Comparison of ENCODE assay signal across 1 cellular context in the genomic region with DNA sequence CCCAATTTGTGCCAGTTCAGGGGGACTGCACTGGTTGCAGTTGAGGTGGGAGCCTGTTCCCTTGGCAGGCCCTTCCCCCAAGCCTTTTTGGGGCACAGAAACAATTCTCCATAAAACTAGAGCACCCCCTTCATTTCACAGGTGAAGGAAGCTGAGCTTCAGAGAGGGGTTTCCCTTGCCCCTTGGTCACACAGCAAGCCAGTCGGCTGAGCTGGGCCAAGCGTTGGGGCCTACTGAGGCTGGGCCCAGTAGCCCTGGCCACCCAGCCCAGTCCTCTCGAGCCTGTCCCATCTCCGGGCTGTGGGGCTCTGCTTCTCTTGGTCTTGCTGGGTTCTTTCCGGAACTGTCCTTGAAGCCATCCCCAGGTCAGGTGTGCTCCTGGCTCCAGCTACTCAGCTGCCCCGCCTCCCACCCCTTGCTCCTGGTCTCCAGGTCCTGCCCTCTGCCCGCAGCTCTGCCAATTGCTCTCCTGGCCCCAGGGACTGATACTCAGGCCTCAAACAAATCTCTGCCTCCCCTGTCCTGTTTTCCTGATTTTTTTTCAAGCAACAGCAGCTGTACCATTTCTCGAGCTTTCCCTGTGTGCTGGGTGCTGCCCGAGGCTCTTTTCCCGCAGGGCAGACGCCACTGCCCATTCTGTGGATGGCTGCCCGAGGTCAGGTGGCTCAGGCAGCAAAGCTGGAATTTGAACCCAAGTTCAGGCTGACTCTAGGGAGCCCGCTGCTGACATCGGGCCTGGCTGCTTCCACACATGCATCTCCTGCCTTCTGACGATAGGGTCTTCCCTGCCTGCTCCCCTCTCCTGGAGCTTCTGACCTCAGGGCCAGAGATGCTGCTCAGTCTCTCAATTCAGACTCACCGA.
TF ChIP-seq lines count a peak whose summit lies in the region.

No MANE protein-coding gene starts in this region.

TF ChIP-seq in HepG2, 621 proteins besides CTCF, POLR2A, EP300 and RAD21 (continued from another document and continues in another):
- TF ChIP-seq, protein P1, sequence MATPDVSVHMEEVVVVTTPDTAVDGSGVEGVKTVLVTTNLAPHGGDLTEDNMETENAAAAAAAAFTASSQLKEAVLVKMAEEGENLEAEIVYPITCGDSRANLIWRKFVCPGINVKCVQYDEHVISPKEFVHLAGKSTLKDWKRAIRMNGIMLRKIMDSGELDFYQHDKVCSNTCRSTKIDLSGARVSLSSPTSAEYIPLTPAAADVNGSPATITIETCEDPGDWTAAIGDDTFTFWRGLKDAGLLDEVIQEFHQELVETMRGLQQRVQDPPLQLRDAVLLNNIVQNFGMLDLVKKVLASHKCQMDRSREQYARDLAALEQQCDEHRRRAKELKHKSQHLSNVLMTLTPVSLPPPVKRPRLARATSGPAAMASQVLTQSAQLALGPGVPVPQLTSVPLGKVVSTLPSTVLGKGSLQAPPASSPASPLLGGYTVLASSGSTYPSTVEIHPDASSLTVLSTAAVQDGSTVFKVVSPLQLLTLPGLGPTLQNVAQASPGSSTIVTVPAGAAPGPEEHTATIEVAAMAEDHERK (CRISPR knock-in tag; IDR thresholded peaks at IDR 0.05; ENCODE audit: low read depth), result no peak
- no peak for TF ChIP-seq ZFP62 (CRISPR knock-in tag; IDR thresholded peaks at IDR 0.05)
- TF ChIP-seq CBX5 (CRISPR knock-in tag; IDR thresholded peaks at IDR 0.05; ENCODE audit: borderline replicate concordance), result no peak
- TF ChIP-seq ZFP41 (CRISPR knock-in tag; IDR thresholded peaks at IDR 0.05; ENCODE audit: borderline replicate concordance), result no peak
- TF ChIP-seq HOXA3 (CRISPR knock-in tag; IDR thresholded peaks at IDR 0.05), result peak; percentile 80
- TF ChIP-seq, protein P2, sequence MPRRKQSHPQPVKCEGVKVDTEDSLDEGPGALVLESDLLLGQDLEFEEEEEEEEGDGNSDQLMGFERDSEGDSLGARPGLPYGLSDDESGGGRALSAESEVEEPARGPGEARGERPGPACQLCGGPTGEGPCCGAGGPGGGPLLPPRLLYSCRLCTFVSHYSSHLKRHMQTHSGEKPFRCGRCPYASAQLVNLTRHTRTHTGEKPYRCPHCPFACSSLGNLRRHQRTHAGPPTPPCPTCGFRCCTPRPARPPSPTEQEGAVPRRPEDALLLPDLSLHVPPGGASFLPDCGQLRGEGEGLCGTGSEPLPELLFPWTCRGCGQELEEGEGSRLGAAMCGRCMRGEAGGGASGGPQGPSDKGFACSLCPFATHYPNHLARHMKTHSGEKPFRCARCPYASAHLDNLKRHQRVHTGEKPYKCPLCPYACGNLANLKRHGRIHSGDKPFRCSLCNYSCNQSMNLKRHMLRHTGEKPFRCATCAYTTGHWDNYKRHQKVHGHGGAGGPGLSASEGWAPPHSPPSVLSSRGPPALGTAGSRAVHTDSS (CRISPR knock-in tag; conservative IDR thresholded peaks at IDR 0.05), result no peak
- TF ChIP-seq ASH2L (IDR thresholded peaks at IDR 0.05; ENCODE audit: insufficient read length, low read depth, low read length), result no peak
- TF ChIP-seq, protein P3, sequence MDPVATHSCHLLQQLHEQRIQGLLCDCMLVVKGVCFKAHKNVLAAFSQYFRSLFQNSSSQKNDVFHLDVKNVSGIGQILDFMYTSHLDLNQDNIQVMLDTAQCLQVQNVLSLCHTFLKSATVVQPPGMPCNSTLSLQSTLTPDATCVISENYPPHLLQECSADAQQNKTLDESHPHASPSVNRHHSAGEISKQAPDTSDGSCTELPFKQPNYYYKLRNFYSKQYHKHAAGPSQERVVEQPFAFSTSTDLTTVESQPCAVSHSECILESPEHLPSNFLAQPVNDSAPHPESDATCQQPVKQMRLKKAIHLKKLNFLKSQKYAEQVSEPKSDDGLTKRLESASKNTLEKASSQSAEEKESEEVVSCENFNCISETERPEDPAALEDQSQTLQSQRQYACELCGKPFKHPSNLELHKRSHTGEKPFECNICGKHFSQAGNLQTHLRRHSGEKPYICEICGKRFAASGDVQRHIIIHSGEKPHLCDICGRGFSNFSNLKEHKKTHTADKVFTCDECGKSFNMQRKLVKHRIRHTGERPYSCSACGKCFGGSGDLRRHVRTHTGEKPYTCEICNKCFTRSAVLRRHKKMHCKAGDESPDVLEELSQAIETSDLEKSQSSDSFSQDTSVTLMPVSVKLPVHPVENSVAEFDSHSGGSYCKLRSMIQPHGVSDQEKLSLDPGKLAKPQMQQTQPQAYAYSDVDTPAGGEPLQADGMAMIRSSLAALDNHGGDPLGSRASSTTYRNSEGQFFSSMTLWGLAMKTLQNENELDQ (CRISPR knock-in tag; IDR thresholded peaks at IDR 0.05; ENCODE audit: borderline replicate concordance), result no peak
- TF ChIP-seq, protein P4, sequence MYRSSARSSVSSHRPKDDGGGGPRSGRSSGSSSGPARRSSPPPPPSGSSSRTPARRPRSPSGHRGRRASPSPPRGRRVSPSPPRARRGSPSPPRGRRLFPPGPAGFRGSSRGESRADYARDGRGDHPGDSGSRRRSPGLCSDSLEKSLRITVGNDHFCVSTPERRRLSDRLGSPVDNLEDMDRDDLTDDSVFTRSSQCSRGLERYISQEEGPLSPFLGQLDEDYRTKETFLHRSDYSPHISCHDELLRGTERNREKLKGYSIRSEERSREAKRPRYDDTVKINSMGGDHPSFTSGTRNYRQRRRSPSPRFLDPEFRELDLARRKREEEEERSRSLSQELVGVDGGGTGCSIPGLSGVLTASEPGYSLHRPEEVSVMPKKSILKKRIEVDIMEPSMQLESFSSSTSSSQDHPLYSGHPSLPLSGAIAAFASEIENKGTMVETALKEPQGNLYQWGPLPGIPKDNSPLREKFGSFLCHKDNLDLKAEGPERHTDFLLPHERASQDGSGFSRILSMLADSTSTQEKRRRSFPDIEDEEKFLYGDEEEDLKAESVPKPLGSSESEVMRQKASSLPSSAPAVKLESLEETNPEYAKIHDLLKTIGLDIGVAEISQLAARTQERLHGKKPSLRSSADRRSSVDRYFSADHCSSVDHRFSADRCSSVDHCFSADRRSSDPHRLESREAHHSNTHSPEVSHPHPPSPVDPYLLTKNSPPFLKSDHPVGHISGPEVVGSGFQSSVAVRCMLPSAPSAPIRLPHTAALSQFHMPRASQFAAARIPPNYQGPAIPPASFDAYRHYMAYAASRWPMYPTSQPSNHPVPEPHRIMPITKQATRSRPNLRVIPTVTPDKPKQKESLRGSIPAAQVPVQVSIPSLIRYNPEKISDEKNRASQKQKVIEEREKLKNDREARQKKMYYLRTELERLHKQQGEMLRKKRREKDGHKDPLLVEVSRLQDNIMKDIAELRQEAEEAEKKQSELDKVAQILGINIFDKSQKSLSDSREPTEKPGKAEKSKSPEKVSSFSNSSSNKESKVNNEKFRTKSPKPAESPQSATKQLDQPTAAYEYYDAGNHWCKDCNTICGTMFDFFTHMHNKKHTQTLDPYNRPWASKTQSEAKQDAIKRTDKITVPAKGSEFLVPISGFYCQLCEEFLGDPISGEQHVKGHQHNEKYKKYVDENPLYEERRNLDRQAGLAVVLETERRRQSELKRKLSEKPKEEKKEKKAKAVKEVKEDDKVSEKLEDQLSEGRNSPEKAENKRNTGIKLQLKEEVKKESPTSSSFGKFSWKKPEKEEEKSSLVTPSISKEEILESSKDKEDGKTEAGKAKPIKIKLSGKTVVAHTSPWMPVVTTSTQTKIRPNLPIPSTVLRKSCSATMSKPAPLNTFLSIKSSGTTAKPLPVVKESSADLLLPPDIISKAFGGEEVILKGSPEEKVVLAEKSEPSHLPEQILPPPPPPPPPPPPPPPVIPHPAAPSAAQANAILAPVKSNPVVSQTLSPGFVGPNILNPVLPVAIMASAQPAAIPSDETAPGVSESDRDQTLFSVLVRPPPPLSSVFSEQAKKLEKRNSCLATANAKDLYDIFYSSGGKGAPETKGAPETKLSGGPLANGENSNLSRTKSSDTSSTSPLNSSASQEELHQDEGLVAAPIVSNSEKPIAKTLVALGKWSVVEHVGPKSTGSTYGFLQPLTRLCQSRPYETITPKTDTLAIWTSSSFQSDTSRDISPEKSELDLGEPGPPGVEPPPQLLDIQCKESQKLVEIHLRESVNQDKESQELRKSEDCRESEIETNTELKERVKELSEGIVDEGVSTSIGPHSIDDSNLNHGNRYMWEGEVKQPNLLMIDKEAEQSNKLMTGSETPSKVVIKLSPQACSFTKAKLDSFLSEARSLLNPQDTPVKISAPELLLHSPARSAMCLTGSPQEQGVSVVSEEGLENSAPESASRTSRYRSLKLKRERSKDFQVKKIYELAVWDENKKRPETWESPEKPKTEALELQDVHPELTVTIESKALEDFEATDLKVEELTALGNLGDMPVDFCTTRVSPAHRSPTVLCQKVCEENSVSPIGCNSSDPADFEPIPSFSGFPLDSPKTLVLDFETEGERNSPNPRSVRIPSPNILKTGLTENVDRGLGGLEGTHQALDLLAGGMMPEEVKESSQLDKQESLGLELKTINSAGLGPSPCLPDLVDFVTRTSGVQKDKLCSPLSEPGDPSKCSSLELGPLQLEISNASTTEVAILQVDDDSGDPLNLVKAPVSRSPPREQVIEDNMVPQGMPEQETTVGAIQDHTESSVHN (CRISPR knock-in tag; IDR thresholded peaks at IDR 0.05), result no peak
- TF ChIP-seq RFXANK (CRISPR knock-in tag; IDR thresholded peaks at IDR 0.05), result no peak
- TF ChIP-seq, protein P5, sequence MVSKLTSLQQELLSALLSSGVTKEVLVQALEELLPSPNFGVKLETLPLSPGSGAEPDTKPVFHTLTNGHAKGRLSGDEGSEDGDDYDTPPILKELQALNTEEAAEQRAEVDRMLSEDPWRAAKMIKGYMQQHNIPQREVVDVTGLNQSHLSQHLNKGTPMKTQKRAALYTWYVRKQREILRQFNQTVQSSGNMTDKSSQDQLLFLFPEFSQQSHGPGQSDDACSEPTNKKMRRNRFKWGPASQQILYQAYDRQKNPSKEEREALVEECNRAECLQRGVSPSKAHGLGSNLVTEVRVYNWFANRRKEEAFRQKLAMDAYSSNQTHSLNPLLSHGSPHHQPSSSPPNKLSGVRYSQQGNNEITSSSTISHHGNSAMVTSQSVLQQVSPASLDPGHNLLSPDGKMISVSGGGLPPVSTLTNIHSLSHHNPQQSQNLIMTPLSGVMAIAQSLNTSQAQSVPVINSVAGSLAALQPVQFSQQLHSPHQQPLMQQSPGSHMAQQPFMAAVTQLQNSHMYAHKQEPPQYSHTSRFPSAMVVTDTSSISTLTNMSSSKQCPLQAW (CRISPR knock-in tag; IDR thresholded peaks at IDR 0.05), result no peak
- no peak for TF ChIP-seq ZNF607 (CRISPR knock-in tag; IDR thresholded peaks at IDR 0.05; ENCODE audit: borderline replicate concordance)
- no peak for TF ChIP-seq ZNF296 (CRISPR knock-in tag; conservative IDR thresholded peaks at IDR 0.05)
- TF ChIP-seq SOX5 (CRISPR knock-in tag; IDR thresholded peaks at IDR 0.05; ENCODE audit: borderline replicate concordance), result peak; percentile 45; the same call in 1 of the 2 replicates
- TF ChIP-seq, protein P6, sequence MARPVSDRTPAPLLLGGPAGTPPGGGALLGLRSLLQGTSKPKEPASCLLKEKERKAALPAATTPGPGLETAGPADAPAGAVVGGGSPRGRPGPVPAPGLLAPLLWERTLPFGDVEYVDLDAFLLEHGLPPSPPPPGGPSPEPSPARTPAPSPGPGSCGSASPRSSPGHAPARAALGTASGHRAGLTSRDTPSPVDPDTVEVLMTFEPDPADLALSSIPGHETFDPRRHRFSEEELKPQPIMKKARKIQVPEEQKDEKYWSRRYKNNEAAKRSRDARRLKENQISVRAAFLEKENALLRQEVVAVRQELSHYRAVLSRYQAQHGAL (CRISPR knock-in tag; IDR thresholded peaks at IDR 0.05; ENCODE audit: not compliant biosample characterization), result no peak
- peak; percentile 22; the same call in 1 of the 2 replicates for TF ChIP-seq ZNF501 (CRISPR knock-in tag; IDR thresholded peaks at IDR 0.05)
- no peak for TF ChIP-seq KLF6 (CRISPR knock-in tag; IDR thresholded peaks at IDR 0.05)
- TF ChIP-seq ZMYM3 (CRISPR knock-in tag; IDR thresholded peaks at IDR 0.05), result peak; percentile 89
- no peak for TF ChIP-seq ZFP90 (CRISPR knock-in tag; IDR thresholded peaks at IDR 0.05; ENCODE audit: borderline replicate concordance)
- TF ChIP-seq, protein P7, sequence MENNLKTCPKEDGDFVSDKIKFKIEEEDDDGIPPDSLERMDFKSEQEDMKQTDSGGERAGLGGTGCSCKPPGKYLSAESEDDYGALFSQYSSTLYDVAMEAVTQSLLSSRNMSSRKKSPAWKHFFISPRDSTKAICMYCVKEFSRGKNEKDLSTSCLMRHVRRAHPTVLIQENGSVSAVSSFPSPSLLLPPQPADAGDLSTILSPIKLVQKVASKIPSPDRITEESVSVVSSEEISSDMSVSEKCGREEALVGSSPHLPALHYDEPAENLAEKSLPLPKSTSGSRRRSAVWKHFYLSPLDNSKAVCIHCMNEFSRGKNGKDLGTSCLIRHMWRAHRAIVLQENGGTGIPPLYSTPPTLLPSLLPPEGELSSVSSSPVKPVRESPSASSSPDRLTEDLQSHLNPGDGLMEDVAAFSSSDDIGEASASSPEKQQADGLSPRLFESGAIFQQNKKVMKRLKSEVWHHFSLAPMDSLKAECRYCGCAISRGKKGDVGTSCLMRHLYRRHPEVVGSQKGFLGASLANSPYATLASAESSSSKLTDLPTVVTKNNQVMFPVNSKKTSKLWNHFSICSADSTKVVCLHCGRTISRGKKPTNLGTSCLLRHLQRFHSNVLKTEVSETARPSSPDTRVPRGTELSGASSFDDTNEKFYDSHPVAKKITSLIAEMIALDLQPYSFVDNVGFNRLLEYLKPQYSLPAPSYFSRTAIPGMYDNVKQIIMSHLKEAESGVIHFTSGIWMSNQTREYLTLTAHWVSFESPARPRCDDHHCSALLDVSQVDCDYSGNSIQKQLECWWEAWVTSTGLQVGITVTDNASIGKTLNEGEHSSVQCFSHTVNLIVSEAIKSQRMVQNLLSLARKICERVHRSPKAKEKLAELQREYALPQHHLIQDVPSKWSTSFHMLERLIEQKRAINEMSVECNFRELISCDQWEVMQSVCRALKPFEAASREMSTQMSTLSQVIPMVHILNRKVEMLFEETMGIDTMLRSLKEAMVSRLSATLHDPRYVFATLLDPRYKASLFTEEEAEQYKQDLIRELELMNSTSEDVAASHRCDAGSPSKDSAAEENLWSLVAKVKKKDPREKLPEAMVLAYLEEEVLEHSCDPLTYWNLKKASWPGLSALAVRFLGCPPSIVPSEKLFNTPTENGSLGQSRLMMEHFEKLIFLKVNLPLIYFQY (CRISPR knock-in tag; IDR thresholded peaks at IDR 0.05; ENCODE audit: borderline replicate concordance), result no peak
- 0 out of 2 replicates have a peak, but pooled peaks have one; percentile 45 for TF ChIP-seq HDAC1 (CRISPR knock-in tag; IDR thresholded peaks at IDR 0.05)
- peak; percentile 41 for TF ChIP-seq YY1 (IDR thresholded peaks at IDR 0.05; ENCODE audit: insufficient read depth, insufficient replicate concordance, low read depth, low read length)
- TF ChIP-seq TEAD2 (CRISPR knock-in tag; IDR thresholded peaks at IDR 0.05), result no peak
- TF ChIP-seq, protein P8, sequence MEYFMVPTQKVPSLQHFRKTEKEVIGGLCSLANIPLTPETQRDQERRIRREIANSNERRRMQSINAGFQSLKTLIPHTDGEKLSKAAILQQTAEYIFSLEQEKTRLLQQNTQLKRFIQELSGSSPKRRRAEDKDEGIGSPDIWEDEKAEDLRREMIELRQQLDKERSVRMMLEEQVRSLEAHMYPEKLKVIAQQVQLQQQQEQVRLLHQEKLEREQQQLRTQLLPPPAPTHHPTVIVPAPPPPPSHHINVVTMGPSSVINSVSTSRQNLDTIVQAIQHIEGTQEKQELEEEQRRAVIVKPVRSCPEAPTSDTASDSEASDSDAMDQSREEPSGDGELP (IDR thresholded peaks at IDR 0.05; ENCODE audit: borderline replicate concordance, low read depth), result peak; percentile 44; the same call in 1 of the 2 replicates
- TF ChIP-seq ZNF101 (CRISPR knock-in tag; IDR thresholded peaks at IDR 0.05; ENCODE audit: borderline replicate concordance, low read depth), result no peak
- no peak for TF ChIP-seq ZNF383 (CRISPR knock-in tag; IDR thresholded peaks at IDR 0.05; ENCODE audit: borderline replicate concordance)
